Comparison of ENCODE assay signal across 8 cellular contexts in genomic region chr10:119131512-119132240, GRCh38. TPM values are rescaled to one million over a fixed set of nuclear protein-coding genes. Genes with fewer than 3 reads are reported as not detected.
A peak's percentile ranks its signal among the peaks of the same experiment; 100 is the strongest.
DNase-seq lines count a peak whose midpoint lies in the region; ATAC-seq lines count a peak whose summit lies in the region.

No MANE protein-coding gene starts in this region.

- H3K9me3 ChIP-seq in CD4-positive, alpha-beta memory T cell (ENCODE audit: control insufficient read depth in 1 of 2, low read length in 2 of 2) = no peaks in the 10 kb centered on the region

- intact Hi-C loops in CD4-positive, alpha-beta memory T cell (cut with micrococcal nuclease) = loop anchor here (1.0 to 5.0 kb wide), 3 partner anchors 29 to 50 kb away; partner anchors contain the start of gene PRDX3

- peak; percentile 42 to 57 (median 50) for DNase-seq in CD4-positive, alpha-beta memory T cell
- DNase-seq in LHCN-M2 (ENCODE audit: low read depth) = peak; percentile 41
- peak; percentile 79 for DNase-seq in activated CD8-positive, alpha-beta T cell treated with anti-CD3 and anti-CD28 coated beads, Interleukin-2, amount 10 ng/mL, durations not matched to agents 7 days and 5 days
- DNase-seq in glomerular visceral epithelial cell (ENCODE audit: extremely low spot score) = peak; percentile 35
- DNase-seq in stimulated activated CD4-positive, alpha-beta T cell treated with anti-CD3 and anti-CD28 coated beads, Interleukin-1b, Interleukin-23, amount 100 ng/mL, for 48 hours = peak; percentile 68
- DNase-seq in NCI-H446 (lab: John Stamatoyannopoulos, UW) = no peak
- no peak for DNase-seq in NCI-H146 treated with DMSO at 0.1 percent for 48 hours (lab: John Stamatoyannopoulos, UW; ENCODE audit: unreplicated experiment)

- peaks cover 40% of the 10 kb centered on the region for H3K4me1 ChIP-seq in CD4-positive, alpha-beta memory T cell (ENCODE audit: insufficient read depth, low read length)

- peaks cover 30% of the 10 kb centered on the region for H3K36me3 ChIP-seq in CD4-positive, alpha-beta memory T cell (ENCODE audit: insufficient read depth, low read length)

- peaks cover 41 to 56% of the 10 kb centered on the region in 2 donors for H3K36me3 Mint-ChIP-seq in CD4-positive, alpha-beta memory T cell
- H3K36me3 Mint-ChIP-seq in activated CD8-positive, alpha-beta T cell treated with anti-CD3 and anti-CD28 coated beads, Interleukin-2, amount 10 ng/mL, durations not matched to agents 7 days and 5 days (ENCODE audit: low read depth) = peaks cover 71% of the 10 kb centered on the region

- CTCF ChIA-PET in CD4-positive, alpha-beta memory T cell (lab: Charles Lee; ENCODE audit: partially characterized antibody) = interaction anchor here (0.7 to 2.0 kb wide), 7 partner anchors 8 to 174 kb away, joined by 3 to 6 read pairs (median 3); no protein-coding TSS in a partner anchor
- CTCF ChIA-PET in activated CD8-positive, alpha-beta T cell treated with anti-CD3 and anti-CD28 coated beads, Interleukin-2, amount 10 ng/mL, durations not matched to agents 7 days and 5 days (lab: Charles Lee) = interaction anchor here (0.7 to 2.3 kb wide), 9 partner anchors 26 to 358 kb away, joined by 3 to 8 read pairs (median 5); partner anchors contain the start of genes GRK5, NANOS1 and SFXN4

- H3K27me3 ChIP-seq in CD4-positive, alpha-beta memory T cell (ENCODE audit: insufficient read depth, low read length) = no peaks in the 10 kb centered on the region

- H3K9me3 Mint-ChIP-seq in CD4-positive, alpha-beta memory T cell = no peaks in the 10 kb centered on the region
- H3K9me3 Mint-ChIP-seq in activated CD8-positive, alpha-beta T cell treated with anti-CD3 and anti-CD28 coated beads, Interleukin-2, amount 10 ng/mL, durations not matched to agents 7 days and 5 days (ENCODE audit: insufficient read depth) = no peaks in the 10 kb centered on the region

- peak overlapping the region; percentile 87 to 96 (median 92) for H3K4me3 Mint-ChIP-seq in CD4-positive, alpha-beta memory T cell
- peak overlapping the region; percentile 72 for H3K4me3 Mint-ChIP-seq in activated CD8-positive, alpha-beta T cell treated with anti-CD3 and anti-CD28 coated beads, Interleukin-2, amount 10 ng/mL, durations not matched to agents 7 days and 5 days

- peak overlapping the region; percentile 65 for H3K27ac ChIP-seq in CD4-positive, alpha-beta memory T cell (ENCODE audit: low read depth, low read length)

- no peaks in the 10 kb centered on the region for H3K27me3 Mint-ChIP-seq in CD4-positive, alpha-beta memory T cell
- no peaks in the 10 kb centered on the region for H3K27me3 Mint-ChIP-seq in activated CD8-positive, alpha-beta T cell treated with anti-CD3 and anti-CD28 coated beads, Interleukin-2, amount 10 ng/mL, durations not matched to agents 7 days and 5 days (ENCODE audit: low read depth)

- peaks cover 31 to 49% (median 38%) of the 10 kb centered on the region in 4 donors for H3K4me1 Mint-ChIP-seq in CD4-positive, alpha-beta memory T cell
- H3K4me1 Mint-ChIP-seq in activated CD8-positive, alpha-beta T cell treated with anti-CD3 and anti-CD28 coated beads, Interleukin-2, amount 10 ng/mL, durations not matched to agents 7 days and 5 days (ENCODE audit: low read depth) = peaks cover 59% of the 10 kb centered on the region

- peak; percentile 80 for ATAC-seq in GM19452 (IDR thresholded peaks at IDR 0.05; ENCODE audit: unreplicated experiment)
- ATAC-seq in activated CD8-positive, alpha-beta T cell treated with anti-CD3 and anti-CD28 coated beads, Interleukin-2, amount 10 ng/mL, durations not matched to agents 7 days and 5 days = peak; percentile 94

- peak overlapping the region; percentile 3 to 44 for H3K4me3 ChIP-seq in CD4-positive, alpha-beta memory T cell (ENCODE audit: low read length in 2 of 2)

- peak overlapping the region; percentile 86 to 99 (median 95) for H3K27ac Mint-ChIP-seq in CD4-positive, alpha-beta memory T cell
- peak overlapping the region; percentile 93 for H3K27ac Mint-ChIP-seq in activated CD8-positive, alpha-beta T cell treated with anti-CD3 and anti-CD28 coated beads, Interleukin-2, amount 10 ng/mL, durations not matched to agents 7 days and 5 days

- POLR2A ChIA-PET in CD4-positive, alpha-beta memory T cell (lab: Charles Lee; ENCODE audit: partially characterized antibody) = interaction anchor here (0.6 to 3.6 kb wide), 12 partner anchors 13 to 519 kb away, joined by 3 to 23 read pairs (median 5); partner anchors contain the start of genes BAG3, DENND10, EIF3A and GRK5
- POLR2A ChIA-PET in activated CD8-positive, alpha-beta T cell treated with anti-CD3 and anti-CD28 coated beads, Interleukin-2, amount 10 ng/mL, durations not matched to agents 7 days and 5 days (lab: Charles Lee) = interaction anchor here (0.6 to 3.2 kb wide), 25 partner anchors 8 to 519 kb away, joined by 3 to 37 read pairs (median 4); partner anchors contain the start of genes BAG3, DENND10, EIF3A and SFXN4

RNA-seq across cellular contexts. Expression of gene DENND10, which starts 27.8 kb away (rescaled TPM):
- 10 to 100 TPM; 48.0 to 53.4 TPM for total RNA-seq in CD4-positive, alpha-beta memory T cell
- polyA plus RNA-seq in CD4-positive, alpha-beta memory T cell = 10 to 100 TPM; 54.9 to 76.7 TPM
- 53.1 and 67.3 TPM in 2 replicates for total RNA-seq in LHCN-M2 (2014; rRNA removed)
- 30.5 TPM for polyA plus RNA-seq in LHCN-M2 (2012)
- total RNA-seq in activated CD8-positive, alpha-beta T cell treated with anti-CD3 and anti-CD28 coated beads, Interleukin-2, amount 10 ng/mL, durations not matched to agents 7 days and 5 days = 10 to 100 TPM; 39.9 to 41.3 TPM

RNA-seq across cellular contexts. Expression of gene SFXN4, which starts 33.8 kb away (rescaled TPM):
- total RNA-seq in CD4-positive, alpha-beta memory T cell = 10 to 100 TPM; 17.2 to 18.5 TPM
- polyA plus RNA-seq in CD4-positive, alpha-beta memory T cell = 10 to 100 TPM; 13.9 to 14.0 TPM
- total RNA-seq in LHCN-M2 (2014; rRNA removed) = 10.6 and 31.8 TPM in 2 replicates
- polyA plus RNA-seq in LHCN-M2 (2012) = 9.2 TPM
- 10 to 100 TPM; 35.0 to 36.7 TPM for total RNA-seq in activated CD8-positive, alpha-beta T cell treated with anti-CD3 and anti-CD28 coated beads, Interleukin-2, amount 10 ng/mL, durations not matched to agents 7 days and 5 days

RNA-seq across cellular contexts. Expression of gene PRDX3, which starts 46.9 kb away (rescaled TPM):
- total RNA-seq in CD4-positive, alpha-beta memory T cell = 10 to 100 TPM; 34.3 to 38.2 TPM
- 100 to 1,000 TPM; 125 to 127 TPM for polyA plus RNA-seq in CD4-positive, alpha-beta memory T cell
- 248 and 297 TPM in 2 replicates for total RNA-seq in LHCN-M2 (2014; rRNA removed)
- polyA plus RNA-seq in LHCN-M2 (2012) = 119 TPM
- total RNA-seq in activated CD8-positive, alpha-beta T cell treated with anti-CD3 and anti-CD28 coated beads, Interleukin-2, amount 10 ng/mL, durations not matched to agents 7 days and 5 days = 100 to 1,000 TPM; 135 to 136 TPM

RNA-seq across cellular contexts. Expression of gene EIF3A, which starts 51.1 kb away (rescaled TPM):
- total RNA-seq in CD4-positive, alpha-beta memory T cell = 100 to 1,000 TPM; 122 to 129 TPM
- 10 to 100 TPM; 29.8 to 81.7 TPM for polyA plus RNA-seq in CD4-positive, alpha-beta memory T cell
- 116 and 140 TPM in 2 replicates for total RNA-seq in LHCN-M2 (2014; rRNA removed)
- 78.2 TPM for polyA plus RNA-seq in LHCN-M2 (2012)
- total RNA-seq in activated CD8-positive, alpha-beta T cell treated with anti-CD3 and anti-CD28 coated beads, Interleukin-2, amount 10 ng/mL, durations not matched to agents 7 days and 5 days = 100 to 1,000 TPM; 126 to 127 TPM

Comparison
In these comparisons a context has a peak if more than half of its experiments do, and no peak if none do; other contexts are left out.
1. DNase-seq: peak in CD4-positive, alpha-beta memory T cell (5 of 5), LHCN-M2 (single experiment), activated CD8-positive, alpha-beta T cell treated with anti-CD3 and anti-CD28 coated beads, Interleukin-2, amount 10 ng/mL, durations not matched to agents 7 days and 5 days (single experiment), glomerular visceral epithelial cell (single experiment) and stimulated activated CD4-positive, alpha-beta T cell treated with anti-CD3 and anti-CD28 coated beads, Interleukin-1b, Interleukin-23, amount 100 ng/mL, for 48 hours (single experiment); none in NCI-H446 (0 of 2) and NCI-H146 treated with DMSO at 0.1 percent for 48 hours (single experiment).